ENCODE assay signal across 1 cellular context in genomic region chr6:89965441-89966249, GRCh38.
TF ChIP-seq lines count a peak whose summit lies in the region.

No MANE protein-coding gene starts in this region.

TF ChIP-seq in K562, 482 proteins besides CTCF, POLR2A, EP300 and RAD21 (continued from another document and continues in another):
- TF ChIP-seq, protein P1, sequence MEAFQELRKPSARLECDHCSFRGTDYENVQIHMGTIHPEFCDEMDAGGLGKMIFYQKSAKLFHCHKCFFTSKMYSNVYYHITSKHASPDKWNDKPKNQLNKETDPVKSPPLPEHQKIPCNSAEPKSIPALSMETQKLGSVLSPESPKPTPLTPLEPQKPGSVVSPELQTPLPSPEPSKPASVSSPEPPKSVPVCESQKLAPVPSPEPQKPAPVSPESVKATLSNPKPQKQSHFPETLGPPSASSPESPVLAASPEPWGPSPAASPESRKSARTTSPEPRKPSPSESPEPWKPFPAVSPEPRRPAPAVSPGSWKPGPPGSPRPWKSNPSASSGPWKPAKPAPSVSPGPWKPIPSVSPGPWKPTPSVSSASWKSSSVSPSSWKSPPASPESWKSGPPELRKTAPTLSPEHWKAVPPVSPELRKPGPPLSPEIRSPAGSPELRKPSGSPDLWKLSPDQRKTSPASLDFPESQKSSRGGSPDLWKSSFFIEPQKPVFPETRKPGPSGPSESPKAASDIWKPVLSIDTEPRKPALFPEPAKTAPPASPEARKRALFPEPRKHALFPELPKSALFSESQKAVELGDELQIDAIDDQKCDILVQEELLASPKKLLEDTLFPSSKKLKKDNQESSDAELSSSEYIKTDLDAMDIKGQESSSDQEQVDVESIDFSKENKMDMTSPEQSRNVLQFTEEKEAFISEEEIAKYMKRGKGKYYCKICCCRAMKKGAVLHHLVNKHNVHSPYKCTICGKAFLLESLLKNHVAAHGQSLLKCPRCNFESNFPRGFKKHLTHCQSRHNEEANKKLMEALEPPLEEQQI (IDR thresholded peaks at IDR 0.05): no peak
- no peak for TF ChIP-seq TCF7 (IDR thresholded peaks at IDR 0.05; ENCODE audit: borderline replicate concordance)
- TF ChIP-seq, protein P2, sequence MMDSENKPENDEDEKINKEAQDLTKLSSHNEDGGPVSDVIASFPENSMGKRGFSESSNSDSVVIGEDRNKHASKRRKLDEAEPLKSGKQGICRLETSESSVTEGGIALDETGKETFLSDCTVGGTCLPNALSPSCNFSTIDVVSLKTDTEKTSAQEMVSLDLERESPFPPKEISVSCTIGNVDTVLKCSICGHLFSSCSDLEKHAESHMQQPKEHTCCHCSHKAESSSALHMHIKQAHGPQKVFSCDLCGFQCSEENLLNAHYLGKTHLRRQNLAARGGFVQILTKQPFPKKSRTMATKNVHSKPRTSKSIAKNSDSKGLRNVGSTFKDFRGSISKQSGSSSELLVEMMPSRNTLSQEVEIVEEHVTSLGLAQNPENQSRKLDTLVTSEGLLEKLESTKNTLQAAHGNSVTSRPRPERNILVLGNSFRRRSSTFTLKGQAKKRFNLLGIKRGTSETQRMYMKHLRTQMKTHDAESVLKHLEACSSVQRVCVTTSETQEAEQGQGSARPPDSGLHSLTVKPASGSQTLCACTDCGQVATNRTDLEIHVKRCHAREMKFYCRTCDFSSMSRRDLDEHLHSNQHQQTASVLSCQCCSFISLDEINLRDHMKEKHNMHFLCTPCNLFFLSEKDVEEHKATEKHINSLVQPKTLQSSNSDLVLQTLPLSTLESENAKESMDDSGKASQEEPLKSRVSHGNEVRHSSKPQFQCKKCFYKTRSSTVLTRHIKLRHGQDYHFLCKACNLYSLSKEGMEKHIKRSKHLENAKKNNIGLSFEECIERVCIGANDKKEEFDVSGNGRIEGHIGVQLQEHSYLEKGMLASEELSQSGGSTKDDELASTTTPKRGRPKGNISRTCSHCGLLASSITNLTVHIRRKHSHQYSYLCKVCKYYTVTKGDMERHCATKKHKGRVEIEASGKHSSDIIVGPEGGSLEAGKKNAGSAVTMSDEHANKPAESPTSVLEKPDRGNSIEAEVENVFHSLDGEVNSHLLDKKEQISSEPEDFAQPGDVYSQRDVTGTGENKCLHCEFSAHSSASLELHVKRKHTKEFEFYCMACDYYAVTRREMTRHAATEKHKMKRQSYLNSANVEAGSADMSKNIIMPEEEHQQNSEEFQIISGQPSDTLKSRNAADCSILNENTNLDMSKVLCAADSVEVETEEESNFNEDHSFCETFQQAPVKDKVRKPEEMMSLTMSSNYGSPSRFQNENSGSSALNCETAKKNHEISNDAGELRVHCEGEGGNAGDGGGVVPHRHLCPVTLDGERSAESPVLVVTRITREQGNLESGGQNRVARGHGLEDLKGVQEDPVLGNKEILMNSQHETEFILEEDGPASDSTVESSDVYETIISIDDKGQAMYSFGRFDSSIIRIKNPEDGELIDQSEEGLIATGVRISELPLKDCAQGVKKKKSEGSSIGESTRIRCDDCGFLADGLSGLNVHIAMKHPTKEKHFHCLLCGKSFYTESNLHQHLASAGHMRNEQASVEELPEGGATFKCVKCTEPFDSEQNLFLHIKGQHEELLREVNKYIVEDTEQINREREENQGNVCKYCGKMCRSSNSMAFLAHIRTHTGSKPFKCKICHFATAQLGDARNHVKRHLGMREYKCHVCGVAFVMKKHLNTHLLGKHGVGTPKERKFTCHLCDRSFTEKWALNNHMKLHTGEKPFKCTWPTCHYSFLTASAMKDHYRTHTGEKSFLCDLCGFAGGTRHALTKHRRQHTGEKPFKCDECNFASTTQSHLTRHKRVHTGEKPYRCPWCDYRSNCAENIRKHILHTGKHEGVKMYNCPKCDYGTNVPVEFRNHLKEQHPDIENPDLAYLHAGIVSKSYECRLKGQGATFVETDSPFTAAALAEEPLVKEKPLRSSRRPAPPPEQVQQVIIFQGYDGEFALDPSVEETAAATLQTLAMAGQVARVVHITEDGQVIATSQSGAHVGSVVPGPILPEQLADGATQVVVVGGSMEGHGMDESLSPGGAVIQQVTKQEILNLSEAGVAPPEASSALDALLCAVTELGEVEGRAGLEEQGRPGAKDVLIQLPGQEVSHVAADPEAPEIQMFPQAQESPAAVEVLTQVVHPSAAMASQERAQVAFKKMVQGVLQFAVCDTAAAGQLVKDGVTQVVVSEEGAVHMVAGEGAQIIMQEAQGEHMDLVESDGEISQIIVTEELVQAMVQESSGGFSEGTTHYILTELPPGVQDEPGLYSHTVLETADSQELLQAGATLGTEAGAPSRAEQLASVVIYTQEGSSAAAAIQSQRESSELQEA (IDR thresholded peaks at IDR 0.05; ENCODE audit: low read depth): no peak
- TF ChIP-seq, protein P3, sequence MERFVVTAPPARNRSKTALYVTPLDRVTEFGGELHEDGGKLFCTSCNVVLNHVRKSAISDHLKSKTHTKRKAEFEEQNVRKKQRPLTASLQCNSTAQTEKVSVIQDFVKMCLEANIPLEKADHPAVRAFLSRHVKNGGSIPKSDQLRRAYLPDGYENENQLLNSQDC (CRISPR knock-in tag; IDR thresholded peaks at IDR 0.05): no peak
- TF ChIP-seq CHD7 (IDR thresholded peaks at IDR 0.05; ENCODE audit: low read depth, low read length): no peak
- no peak for TF ChIP-seq STAG1 (CRISPR knock-in tag; IDR thresholded peaks at IDR 0.05; ENCODE audit: borderline replicate concordance)
- TF ChIP-seq ZNF511 (CRISPR knock-in tag; IDR thresholded peaks at IDR 0.05): no peak
- no peak for TF ChIP-seq HDAC1 (IDR thresholded peaks at IDR 0.05)
- TF ChIP-seq, protein P4, sequence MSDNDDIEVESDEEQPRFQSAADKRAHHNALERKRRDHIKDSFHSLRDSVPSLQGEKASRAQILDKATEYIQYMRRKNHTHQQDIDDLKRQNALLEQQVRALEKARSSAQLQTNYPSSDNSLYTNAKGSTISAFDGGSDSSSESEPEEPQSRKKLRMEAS (CRISPR knock-in tag; IDR thresholded peaks at IDR 0.05): no peak
- TF ChIP-seq GABPA (tag; conservative IDR thresholded peaks at IDR 0.05; ENCODE audit: low read depth): no peak
- no peak for TF ChIP-seq PBX2 (CRISPR knock-in tag; IDR thresholded peaks at IDR 0.05; ENCODE audit: low read depth)
- TF ChIP-seq PBX2 (tag; conservative IDR thresholded peaks at IDR 0.05; ENCODE audit: low read depth): no peak
- TF ChIP-seq ZNF197 (CRISPR knock-in tag; IDR thresholded peaks at IDR 0.05; ENCODE audit: low read depth): no peak
- no peak for TF ChIP-seq NR1H2 (CRISPR knock-in tag; IDR thresholded peaks at IDR 0.05)
- no peak for TF ChIP-seq GABPB2 (CRISPR knock-in tag; conservative IDR thresholded peaks at IDR 0.05)
- TF ChIP-seq EP400 (IDR thresholded peaks at IDR 0.05): no peak
- TF ChIP-seq, protein P5, sequence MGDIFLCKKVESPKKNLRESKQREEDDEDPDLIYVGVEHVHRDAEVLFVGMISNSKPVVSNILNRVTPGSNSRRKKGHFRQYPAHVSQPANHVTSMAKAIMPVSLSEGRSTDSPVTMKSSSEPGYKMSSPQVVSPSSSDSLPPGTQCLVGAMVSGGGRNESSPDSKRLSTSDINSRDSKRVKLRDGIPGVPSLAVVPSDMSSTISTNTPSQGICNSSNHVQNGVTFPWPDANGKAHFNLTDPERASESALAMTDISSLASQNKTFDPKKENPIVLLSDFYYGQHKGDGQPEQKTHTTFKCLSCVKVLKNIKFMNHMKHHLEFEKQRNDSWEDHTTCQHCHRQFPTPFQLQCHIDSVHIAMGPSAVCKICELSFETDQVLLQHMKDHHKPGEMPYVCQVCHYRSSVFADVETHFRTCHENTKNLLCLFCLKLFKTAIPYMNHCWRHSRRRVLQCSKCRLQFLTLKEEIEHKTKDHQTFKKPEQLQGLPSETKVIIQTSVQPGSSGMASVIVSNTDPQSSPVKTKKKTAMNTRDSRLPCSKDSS (IDR thresholded peaks at IDR 0.05; ENCODE audit: low read depth, partially characterized antibody): no peak
- no peak for TF ChIP-seq SOX6 (IDR thresholded peaks at IDR 0.05)
- TF ChIP-seq GATAD2A (IDR thresholded peaks at IDR 0.05): no peak
